ENCODE assay signal across 8 cellular contexts in genomic region chr2:144596074-144596871, GRCh38.
DNase-seq lines count a peak whose midpoint lies in the region; ATAC-seq and FAIRE-seq lines count a peak whose summit lies in the region.

No MANE protein-coding gene starts in this region.

- H3K4me1 Mint-ChIP-seq in stimulated activated naive CD8-positive, alpha-beta T cell treated with anti-CD3 and anti-CD28 coated beads, Interleukin-15, amount 100 ng/mL, for 72 hours: no peaks in the 10 kb centered on the region

- no peak overlapping the region for H3K27ac Mint-ChIP-seq in stimulated activated naive CD8-positive, alpha-beta T cell treated with anti-CD3 and anti-CD28 coated beads, Interleukin-15, amount 100 ng/mL, for 72 hours

- peak; percentile 21 for FAIRE-seq in GM19239 (lab: Jason Lieb, UNC)

- H3K27me3 Mint-ChIP-seq in stimulated activated naive CD8-positive, alpha-beta T cell treated with anti-CD3 and anti-CD28 coated beads, Interleukin-15, amount 100 ng/mL, for 72 hours: no peaks in the 10 kb centered on the region

- DNase-seq in AG08396 (ENCODE audit: low spot score): peak; percentile 23
- peak; percentile 10 for DNase-seq in GM19239 (ENCODE audit: insufficient read length, low spot score)
- peak; percentile 4 for DNase-seq in SHP77 treated with DMSO at 0.1 percent for 48 hours (lab: John Stamatoyannopoulos, UW)
- DNase-seq in glomerular endothelial cell (ENCODE audit: extremely low read depth, low read depth, low spot score): peak; percentile 64
- DNase-seq in stimulated activated naive CD8-positive, alpha-beta T cell treated with anti-CD3 and anti-CD28 coated beads, Interleukin-15, amount 100 ng/mL, for 72 hours: no peak
- no peak for DNase-seq in activated naive CD4-positive, alpha-beta T cell treated with anti-CD3 and anti-CD28 coated beads, Interleukin-2, amount 50 U/mL, for 16 hours
- no peak for DNase-seq in stimulated activated naive CD4-positive, alpha-beta T cell treated with Interleukin-2 at 50 U/mL for 16 hours (lab: John Stamatoyannopoulos, UW)

- no peak overlapping the region for H3K4me3 Mint-ChIP-seq in stimulated activated naive CD8-positive, alpha-beta T cell treated with anti-CD3 and anti-CD28 coated beads, Interleukin-15, amount 100 ng/mL, for 72 hours

- no peaks in the 10 kb centered on the region for H3K9me3 Mint-ChIP-seq in stimulated activated naive CD8-positive, alpha-beta T cell treated with anti-CD3 and anti-CD28 coated beads, Interleukin-15, amount 100 ng/mL, for 72 hours

- peak; percentile 76 for ATAC-seq in HG03280 (IDR thresholded peaks at IDR 0.05; ENCODE audit: unreplicated experiment)
- peak; percentile 73 for ATAC-seq in stimulated activated naive CD8-positive, alpha-beta T cell treated with anti-CD3 and anti-CD28 coated beads, Interleukin-15, amount 100 ng/mL, for 72 hours

Comparison
In these comparisons a context has a peak if more than half of its experiments do, and no peak if none do; other contexts are left out.
1. DNase-seq: peak in AG08396 (single experiment), GM19239 (single experiment), SHP77 treated with DMSO at 0.1 percent for 48 hours (single experiment) and glomerular endothelial cell (single experiment); none in stimulated activated naive CD8-positive, alpha-beta T cell treated with anti-CD3 and anti-CD28 coated beads, Interleukin-15, amount 100 ng/mL, for 72 hours (0 of 2), activated naive CD4-positive, alpha-beta T cell treated with anti-CD3 and anti-CD28 coated beads, Interleukin-2, amount 50 U/mL, for 16 hours (single experiment) and stimulated activated naive CD4-positive, alpha-beta T cell treated with Interleukin-2 at 50 U/mL for 16 hours (single experiment).